ENCODE assay signal across 22 cellular contexts in genomic region chr11:119668685-119669084, GRCh38.
"Had no signal": no experiment of that assay in that cellular context is flagged by ENCODE, and none has a peak within 500 bp of the region (broad histone marks: within the 10 kb centered on the region; RNA-seq: fewer than 3 reads in every experiment).

No MANE protein-coding gene starts in this region.

- H3K27me3 Mint-ChIP-seq: naive B cell; stimulated activated naive CD8-positive, alpha-beta T cell treated with anti-CD3 and anti-CD28 coated beads, Interleukin-15, amount 100 ng/mL, for 72 hours had no signal

- H3K9me3 ChIP-seq: spleen, testis, tibial nerve, upper lobe of right lung, vagina had no signal

- DNase-seq: dermis blood vessel endothelial cell; erythroblast; foreskin keratinocyte; head of caudate nucleus; left colon; left ventricle myocardium superior; mesenchymal stem cell; midbrain; naive B cell; spleen; stimulated activated CD4-positive, alpha-beta T cell treated with anti-CD3 and anti-CD28 coated beads, Interleukin-15, amount 100 ng/mL, for 24 hours; stimulated activated CD4-positive, alpha-beta T cell treated with anti-CD3 and anti-CD28 coated beads, Interleukin-1b, Interleukin-23, amount 100 ng/mL, for 48 hours; stimulated activated CD4-positive, alpha-beta T cell treated with anti-CD3 and anti-CD28 coated beads, Interleukin-4, amount 100 ng/mL, for 24 hours; stimulated activated naive CD8-positive, alpha-beta T cell treated with anti-CD3 and anti-CD28 coated beads, Interleukin-15, amount 100 ng/mL, for 72 hours; testis; upper lobe of right lung had no signal

- H3K27ac ChIP-seq: foreskin keratinocyte, hepatocyte, spleen, testis, tibial nerve, upper lobe of right lung, vagina had no signal

- H3K36me3 Mint-ChIP-seq: naive B cell; stimulated activated memory B cell treated with anti-CD40 and anti-IgM and Interleukin-4, amounts not matched to agents 10 μg/mL and 1 μg/mL and 100 μg/mL, for 72 hours had no signal

- H3K27me3 ChIP-seq: foreskin keratinocyte, hepatocyte, testis, tibial nerve, upper lobe of right lung, vagina had no signal

- H3K27ac Mint-ChIP-seq: stimulated activated memory B cell treated with anti-CD40 and anti-IgM and Interleukin-4, amounts not matched to agents 10 μg/mL and 1 μg/mL and 100 μg/mL, for 72 hours; stimulated activated naive CD8-positive, alpha-beta T cell treated with anti-CD3 and anti-CD28 coated beads, Interleukin-15, amount 100 ng/mL, for 72 hours had no signal

- H3K4me3 ChIP-seq: hepatocyte, lung, spleen, testis, tibial nerve, upper lobe of right lung, vagina had no signal

- H3K9me3 Mint-ChIP-seq: naive B cell; nephron; stimulated activated memory B cell treated with anti-CD40 and anti-IgM and Interleukin-4, amounts not matched to agents 10 μg/mL and 1 μg/mL and 100 μg/mL, for 72 hours; stimulated activated naive CD8-positive, alpha-beta T cell treated with anti-CD3 and anti-CD28 coated beads, Interleukin-15, amount 100 ng/mL, for 72 hours had no signal

- H3K4me3 Mint-ChIP-seq: naive B cell; nephron; stimulated activated memory B cell treated with anti-CD40 and anti-IgM and Interleukin-4, amounts not matched to agents 10 μg/mL and 1 μg/mL and 100 μg/mL, for 72 hours; stimulated activated naive CD8-positive, alpha-beta T cell treated with anti-CD3 and anti-CD28 coated beads, Interleukin-15, amount 100 ng/mL, for 72 hours had no signal

- H3K36me3 ChIP-seq: upper lobe of right lung, vagina had no signal
